Comparison of ENCODE assay signal across 1 cellular context in genomic region chr6:156701961-156702360, GRCh38.
TF ChIP-seq lines count a peak whose summit lies in the region.

No MANE protein-coding gene starts in this region.

TF ChIP-seq in K562, 482 proteins besides CTCF, POLR2A, EP300 and RAD21 (continued from another document):
- TF ChIP-seq, protein P1, sequence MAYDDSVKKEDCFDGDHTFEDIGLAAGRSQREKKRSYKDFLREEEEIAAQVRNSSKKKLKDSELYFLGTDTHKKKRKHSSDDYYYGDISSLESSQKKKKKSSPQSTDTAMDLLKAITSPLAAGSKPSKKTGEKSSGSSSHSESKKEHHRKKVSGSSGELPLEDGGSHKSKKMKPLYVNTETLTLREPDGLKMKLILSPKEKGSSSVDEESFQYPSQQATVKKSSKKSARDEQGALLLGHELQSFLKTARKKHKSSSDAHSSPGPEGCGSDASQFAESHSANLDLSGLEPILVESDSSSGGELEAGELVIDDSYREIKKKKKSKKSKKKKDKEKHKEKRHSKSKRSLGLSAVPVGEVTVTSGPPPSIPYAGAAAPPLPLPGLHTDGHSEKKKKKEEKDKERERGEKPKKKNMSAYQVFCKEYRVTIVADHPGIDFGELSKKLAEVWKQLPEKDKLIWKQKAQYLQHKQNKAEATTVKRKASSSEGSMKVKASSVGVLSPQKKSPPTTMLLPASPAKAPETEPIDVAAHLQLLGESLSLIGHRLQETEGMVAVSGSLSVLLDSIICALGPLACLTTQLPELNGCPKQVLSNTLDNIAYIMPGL (CRISPR knock-in tag; IDR thresholded peaks at IDR 0.05): no peak
